In genomic region chr1:63987014-63987630, GRCh38 we compare ENCODE assay signal across 28 cellular contexts.
DNase-seq lines count a peak whose midpoint lies in the region; ATAC-seq and TF ChIP-seq lines count a peak whose summit lies in the region.
"Had no signal": no experiment of that assay in that cellular context is flagged by ENCODE, and none has a peak within 500 bp of the region (broad histone marks: within the 10 kb centered on the region; RNA-seq: fewer than 3 reads in every experiment).

No MANE protein-coding gene starts in this region.

- H3K27me3 ChIP-seq in cardiac muscle cell = no peaks in the 10 kb centered on the region
- H3K27me3 ChIP-seq in mammary epithelial cell (ENCODE audit: insufficient read depth, low read length) = no peaks in the 10 kb centered on the region
- H3K27me3 ChIP-seq in right cardiac atrium (ENCODE audit: control insufficient read depth, insufficient read depth) = no peaks in the 10 kb centered on the region
- H3K27me3 ChIP-seq: BLaER1, body of pancreas, heart right ventricle, pancreas, upper lobe of left lung had no signal

- peaks cover 22% of the 10 kb centered on the region for H3K4me1 ChIP-seq in cardiac muscle cell (ENCODE audit: low read depth)
- peaks cover 42% of the 10 kb centered on the region for H3K4me1 ChIP-seq in mammary epithelial cell (ENCODE audit: insufficient read depth, low read length)
- H3K4me1 ChIP-seq in right cardiac atrium (ENCODE audit: control insufficient read depth, insufficient read depth, low read length) = peaks cover 2% of the 10 kb centered on the region
- H3K4me1 ChIP-seq: BLaER1, HAP-1 had no signal

- in situ Hi-C loops in mammary epithelial cell (cut with MboI; ENCODE audit: low sequenced_read_pairs in 2 of 2) = no loop called here

- intact Hi-C loops in left ventricle myocardium superior (cut with micrococcal nuclease) = no loop called here
- intact Hi-C loops in mammary epithelial cell (cut with micrococcal nuclease) = no loop called here
- intact Hi-C loops in right cardiac atrium (cut with DNase I) = no loop called here

- CTCF ChIA-PET in mammary epithelial cell (lab: Charles Lee; ENCODE audit: low non-redundant PET) = no interaction called here

- ATAC-seq in left ventricle myocardium superior = no peak
- no peak for ATAC-seq in right cardiac atrium
- no peak for ATAC-seq in HG02763 (IDR thresholded peaks at IDR 0.05; ENCODE audit: unreplicated experiment)
- ATAC-seq: body of pancreas; heart right ventricle; naive thymus-derived CD8-positive, alpha-beta T cell; pancreas; sciatic nerve had no signal

- H3K4me3 ChIP-seq in cardiac muscle cell (no peak overlapping the region), mammary epithelial cell (replicated peaks in 1 of 3; ENCODE audit: insufficient read depth in 1 of 3, low read depth in 2 of 3, low read length in 3 of 3) (no peak overlapping the region), right cardiac atrium (ENCODE audit: low read length) (no peak overlapping the region)
- H3K4me3 ChIP-seq: BLaER1, body of pancreas, HAP-1, heart right ventricle, pancreas, upper lobe of left lung had no signal

- H2AFZ ChIP-seq in mammary epithelial cell (ENCODE audit: low read depth, low read length) = no peak overlapping the region

- DNase-seq in cardiac muscle cell (ENCODE audit: low read depth in 1 of 2, low spot score in 1 of 2) = peak in 1 of 2 donors; percentile 46
- DNase-seq in left ventricle myocardium superior = no peak
- peak; percentile 51 for DNase-seq in mammary epithelial cell
- peak; percentile 61 for DNase-seq in glomerular visceral epithelial cell (ENCODE audit: extremely low spot score)
- DNase-seq in A172 (ENCODE audit: low spot score) = no peak
- DNase-seq in activated naive CD4-positive, alpha-beta T cell treated with Interleukin-2 at 50 U/mL for 16 hours = no peak
- DNase-seq in right cardiac atrium = no peak
- DNase-seq: 8988T; activated CD4-positive, alpha-beta T cell treated with anti-CD3 and anti-CD28 coated beads for 1 hour; activated CD8-positive, alpha-beta memory T cell treated with anti-CD3 and anti-CD28 coated beads for 24 hours; activated naive CD4-positive, alpha-beta T cell treated with anti-CD3 and anti-CD28 coated beads, Interleukin-2, amount 50 U/mL, for 16 hours; activated T-cell treated with anti-CD3 and anti-CD28 coated beads, Interleukin-2, amount 50 U/mL, for 48 hours; body of pancreas; dermis blood vessel endothelial cell; heart right ventricle; kidney; mesendoderm; MV-4-11; naive thymus-derived CD8-positive, alpha-beta T cell; NCI-H187; NCI-H510A; pancreas; upper lobe of left lung had no signal

- WGBS in mammary epithelial cell (ENCODE audit: low coverage, missing lambda C conversion rate) = 96% methylated on average over 2 of the region's 2 CpGs
- WGBS in right cardiac atrium = 45% methylated on average over 2 of the region's 2 CpGs

- H3K27ac ChIP-seq in cardiac muscle cell (peak overlapping the region; percentile 2), mammary epithelial cell (ENCODE audit: insufficient read depth, low read depth, low read length) (no peak overlapping the region), right cardiac atrium (ENCODE audit: low read length) (no peak overlapping the region)
- H3K27ac ChIP-seq: BLaER1, body of pancreas, heart right ventricle, pancreas, RWPE1, upper lobe of left lung had no signal

- BruUV-seq in mammary epithelial cell (replicated peaks; lab: Mats Ljungman, UMichigan) = no TSS peak

- H3K79me2 ChIP-seq in mammary epithelial cell (ENCODE audit: insufficient read depth, low read length) = peaks cover 17% of the 10 kb centered on the region

- H3K9ac ChIP-seq in mammary epithelial cell (ENCODE audit: insufficient read depth, low read length) = no peak overlapping the region
- H3K9ac ChIP-seq: BLaER1 had no signal

- TF ChIP-seq CTCF in cardiac muscle cell (IDR thresholded peaks at IDR 0.05; ENCODE audit: low read depth, low read length) (no peak), mammary epithelial cell (conservative IDR thresholded peaks at IDR 0.05 in 1 of 2, IDR thresholded peaks at IDR 0.05 in 1 of 2; ENCODE audit: extremely low read depth in 1 of 2, insufficient read depth in 1 of 2, low read depth in 1 of 2, low read length in 2 of 2) (no peak)

- dilution Hi-C loops in mammary epithelial cell (cut with HindIII; ENCODE audit: low sequenced_read_pairs) = no loop called here

- no peak overlapping the region for H3K4me2 ChIP-seq in mammary epithelial cell (ENCODE audit: insufficient read depth, low read depth, low read length)
- H3K4me2 ChIP-seq: BLaER1 had no signal

- H4K20me1 ChIP-seq in mammary epithelial cell (ENCODE audit: insufficient read depth, low read length) = no peaks in the 10 kb centered on the region

- H3K9me3 ChIP-seq in cardiac muscle cell (ENCODE audit: low read depth) (no peaks in the 10 kb centered on the region), mammary epithelial cell (replicated peaks; ENCODE audit: insufficient read depth, low read length) (no peaks in the 10 kb centered on the region), right cardiac atrium (ENCODE audit: control insufficient read depth, low read length) (no peaks in the 10 kb centered on the region)
- H3K9me3 ChIP-seq: BLaER1, body of pancreas, HAP-1, heart right ventricle, pancreas, upper lobe of left lung had no signal

- no peaks in the 10 kb centered on the region for H3K36me3 ChIP-seq in cardiac muscle cell
- H3K36me3 ChIP-seq in mammary epithelial cell (ENCODE audit: insufficient read depth, low read length) = no peaks in the 10 kb centered on the region
- H3K36me3 ChIP-seq: BLaER1, HAP-1, heart right ventricle, pancreas, upper lobe of left lung had no signal

Comparison
In these comparisons a context has a peak if more than half of its experiments do, and no peak if none do; other contexts are left out.
1. DNase-seq: peak in mammary epithelial cell (single experiment) and glomerular visceral epithelial cell (single experiment); none in left ventricle myocardium superior (single experiment), A172 (single experiment), activated naive CD4-positive, alpha-beta T cell treated with Interleukin-2 at 50 U/mL for 16 hours (single experiment) and right cardiac atrium (0 of 3).